Comparison of ENCODE assay signal across 8 cellular contexts in genomic region chr17:61411944-61412859, GRCh38. TPM values are rescaled to one million over a fixed set of nuclear protein-coding genes. Genes with fewer than 3 reads are reported as not detected.
DNase-seq lines count a peak whose midpoint lies in the region; ATAC-seq and TF ChIP-seq lines count a peak whose summit lies in the region.

No MANE protein-coding gene starts in this region.

- H3K9ac ChIP-seq in H9 (ENCODE audit: extremely low read depth, insufficient read length, low read length), result peak overlapping the region; percentile 9

- intact Hi-C loops in heart left ventricle (cut with DNase I), result loop anchor here in 8 of 10 donors (2.0 to 10.0 kb wide), 7 partner anchors 140 to 687 kb away; partner anchors contain the start of gene MED13 (in 5 of the 8)

- no peak overlapping the region for H3K23ac ChIP-seq in H9 (ENCODE audit: insufficient read length, low read depth, low read length)

- H2BK120ac ChIP-seq in H9 (ENCODE audit: low read depth, low read length, poor library complexity, severe bottlenecking), result no peak overlapping the region

- H2AK5ac ChIP-seq in H9 (ENCODE audit: insufficient read length, low read length), result no peak overlapping the region

- H2BK5ac ChIP-seq in H9 (ENCODE audit: insufficient read length, low read length), result no peak overlapping the region

- no peaks in the 10 kb centered on the region for H3K79me2 ChIP-seq in H9 (ENCODE audit: insufficient read depth, low read length)

- peak overlapping the region; percentile 55 for H3K4me2 ChIP-seq in H9 (ENCODE audit: insufficient read depth, insufficient read length, low read length)

- H3K18ac ChIP-seq in H9 (ENCODE audit: insufficient read length, low read depth, low read length), result no peak overlapping the region

- peak; percentile 100 for TF ChIP-seq CTCF in H9 (conservative IDR thresholded peaks at IDR 0.05)
- peak; percentile 98 to 100 (median 99) for TF ChIP-seq CTCF in heart left ventricle (IDR thresholded peaks at IDR 0.05)
- peak; percentile 99 to 100 (median 99) for TF ChIP-seq CTCF in upper lobe of left lung (IDR thresholded peaks at IDR 0.05)

- H4K20me1 ChIP-seq in H9 (ENCODE audit: control insufficient read depth, insufficient read depth, insufficient read length), result no peaks in the 10 kb centered on the region

- peak in 1 of 4 donors; percentile 36 for TF ChIP-seq EP300 in upper lobe of left lung (IDR thresholded peaks at IDR 0.05)

- no peak overlapping the region for H3K27ac Mint-ChIP-seq in H9

- H3K27me3 ChIP-seq in H9 (ENCODE audit: insufficient read depth, low read length) (peaks cover 53% of the 10 kb centered on the region), heart left ventricle (peaks cover 0 to 58% (median 10%) of the 10 kb centered on the region in 9 donors), upper lobe of left lung (peaks cover 0 to 24% (median 11%) of the 10 kb centered on the region in 4 donors)

- H2BK20ac ChIP-seq in H9 (ENCODE audit: low read depth, low read length, poor library complexity, severe bottlenecking), result no peak overlapping the region

- no peak overlapping the region for H2BK15ac ChIP-seq in H9 (ENCODE audit: low read depth, low read length)

- peaks cover 20 to 24% of the 10 kb centered on the region in 2 experiments for H3K4me1 Mint-ChIP-seq in H9

- peaks cover 2% of the 10 kb centered on the region; the same call in 1 of the 2 replicates for H3K4me1 ChIP-seq in H9 (ENCODE audit: insufficient read depth, low read length)
- peaks cover 0 to 78% (median 39%) of the 10 kb centered on the region in 12 donors for H3K4me1 ChIP-seq in heart left ventricle
- peaks cover 50 to 97% (median 67%) of the 10 kb centered on the region in 4 donors for H3K4me1 ChIP-seq in upper lobe of left lung

- no peak overlapping the region for H2AFZ ChIP-seq in H9 (ENCODE audit: low read length)

- no peak overlapping the region for H4K8ac ChIP-seq in H9 (replicated peaks; ENCODE audit: insufficient read length, low read depth, low read length)

- H3T11ph ChIP-seq in H9 (ENCODE audit: low read length), result no peak overlapping the region

- H3K14ac ChIP-seq in H9 (ENCODE audit: insufficient read depth, low read length), result no peak overlapping the region

- no peak overlapping the region for H4K91ac ChIP-seq in H9 (ENCODE audit: insufficient read length, low read depth, low read length)

- no CpG with 5 or more reads among the region's 83 CpGs for WGBS in H9 (ENCODE audit: extremely low coverage, insufficient read length, low lambda C conversion rate)
- 0% methylated on average over 38 to 83 of the region's 83 CpGs; no CpG with 5 or more reads in 1 of the 4 donors for WGBS in heart left ventricle, 4 donors
- WGBS in upper lobe of left lung, 2 donors, result 0 to 4% methylated on average over 13 to 33 of the region's 83 CpGs

- ATAC-seq in heart left ventricle (peak; percentile 14 to 80 (median 76)), upper lobe of left lung (ENCODE audit: low FRiP score in 2 of 2) (peak; percentile 83 to 92)

- TF ChIP-seq POLR2A in heart left ventricle (IDR thresholded peaks at IDR 0.05), result peak in 1 of 2 donors; percentile 41
- peak in 1 of 4 donors; percentile 47 for TF ChIP-seq POLR2A in upper lobe of left lung (IDR thresholded peaks at IDR 0.05)

- no peaks in the 10 kb centered on the region for H3K9me3 ChIP-seq in H9 (ENCODE audit: control insufficient read depth, low read depth, low read length)
- no peaks in the 10 kb centered on the region for H3K9me3 ChIP-seq in heart left ventricle
- no peaks in the 10 kb centered on the region for H3K9me3 ChIP-seq in upper lobe of left lung

- no peak overlapping the region for H3K27ac ChIP-seq in H9 (ENCODE audit: insufficient read length, low read depth, low read length)
- H3K27ac ChIP-seq in heart left ventricle, result peak overlapping the region; percentile 67 to 92 (median 83)
- H3K27ac ChIP-seq in upper lobe of left lung, result peak overlapping the region; percentile 90 to 97 (median 92)

- no peaks in the 10 kb centered on the region; a peak in 1 of 7 replicates for H3K36me3 Mint-ChIP-seq in H9 (ENCODE audit: insufficient read depth in 1 of 3, low read depth in 3 of 3)

- H3K56ac ChIP-seq in H9 (ENCODE audit: insufficient read length, low read depth, low read length), result no peak overlapping the region

- H4K5ac ChIP-seq in H9 (ENCODE audit: insufficient read length, low read depth, low read length), result no peak overlapping the region

- peaks cover 84% of the 10 kb centered on the region for H3K27me3 Mint-ChIP-seq in H9 (ENCODE audit: low read depth)

- no peak overlapping the region for H2BK12ac ChIP-seq in H9 (ENCODE audit: insufficient read length, low read depth, low read length)

- H3K4me3 ChIP-seq in heart left ventricle (peak overlapping the region; percentile 37 to 84 (median 65)), upper lobe of left lung (peak overlapping the region; percentile 38 to 63 (median 57))

- no peak overlapping the region for H3K4ac ChIP-seq in H9 (ENCODE audit: low read depth, low read length)

- no peaks in the 10 kb centered on the region for H3K79me1 ChIP-seq in H9 (ENCODE audit: insufficient read depth, low read depth, low read length, poor library complexity, severe bottlenecking)

- DNase-seq in ELF-1 (ENCODE audit: low read depth, low spot score), result peak; percentile 88
- peak; percentile 89 for DNase-seq in H9
- DNase-seq in M059J (ENCODE audit: low read depth), result peak; percentile 84
- DNase-seq in SKM-1 treated with dmso at 0.1 percent for 144 hours (lab: John Stamatoyannopoulos, UW; ENCODE audit: unreplicated experiment), result peak; percentile 82
- DNase-seq in activated naive CD8-positive, alpha-beta T cell treated with anti-CD3 and anti-CD28 coated beads, Interleukin-2, amount 50 U/mL, for 16 hours (ENCODE audit: low read depth, low spot score), result peak; percentile 46
- DNase-seq in heart left ventricle, result peak; percentile 77 to 93 (median 86)
- peak; percentile 72 for DNase-seq in pons (ENCODE audit: low spot score)
- DNase-seq in upper lobe of left lung, result peak; percentile 84 to 96

- H3K36me3 ChIP-seq in heart left ventricle (peaks cover 0 to 10% (median 0%) of the 10 kb centered on the region in 9 donors), upper lobe of left lung (peaks cover 0 to 13% (median 3%) of the 10 kb centered on the region in 4 donors)

- peak overlapping the region; percentile 69 to 82 for H3K4me3 Mint-ChIP-seq in H9

- peaks cover 16% of the 10 kb centered on the region for H3K23me2 ChIP-seq in H9 (ENCODE audit: insufficient read length, low read depth, low read length, poor library complexity, severe bottlenecking)

- no peaks in the 10 kb centered on the region; a peak in 1 of 5 replicates for H3K9me3 Mint-ChIP-seq in H9

RNA-seq across cellular contexts. Expression of gene TBX2, which starts 12.6 kb away (rescaled TPM):
- total RNA-seq in H9 (2021), result not detected in 2 replicates
- total RNA-seq in M059J (2014; rRNA removed; shearing (Covaris generic)), result 1.4 and 4.9 TPM in 2 replicates
- total RNA-seq in heart left ventricle, result 10 to 100 TPM in 7 of 9 donors, 1 to 10 TPM in 2; 7.0 to 23.0 (median 13.6) TPM
- 10 to 100 TPM in 1 of 2 donors, 1 to 10 TPM in 1; 9.6 to 13.4 TPM for polyA plus RNA-seq in heart left ventricle
- total RNA-seq in upper lobe of left lung, result 100 to 1,000 TPM in 2 of 6 donors, 10 to 100 TPM in 4; 22.4 to 130 (median 92.7) TPM

RNA-seq across cellular contexts. Expression of gene TBX4, which starts 40.0 kb away (rescaled TPM):
- total RNA-seq in H9 (2021) (not detected in 2 replicates), heart left ventricle (under 1 TPM in 3 of 9 donors, not detected in 6; 0.09 to 0.29 (median 0.10) TPM), upper lobe of left lung (10 to 100 TPM; 10.2 to 69.1 (median 22.7) TPM)
- total RNA-seq in M059J (2014; rRNA removed; shearing (Covaris generic)), result 0.42 TPM in 1 of 2 replicates, not detected in the other
- under 1 TPM in 1 of 2 donors, not detected in 1; 0.07 TPM for polyA plus RNA-seq in heart left ventricle
